In genomic region chr11:120881591-120881990, GRCh38 we compare ENCODE assay signal across 1 cellular context.
TF ChIP-seq lines count a peak whose summit lies in the region.

No MANE protein-coding gene starts in this region.

TF ChIP-seq in WTC11, 78 proteins besides CTCF, POLR2A, EP300 and RAD21 (continued from another document):
- no peak for TF ChIP-seq ZNF425 (CRISPR knock-in tag; conservative IDR thresholded peaks at IDR 0.05)
TF ChIP-seq in WTC11: peak in this region for 0.
